In the genomic region with DNA sequence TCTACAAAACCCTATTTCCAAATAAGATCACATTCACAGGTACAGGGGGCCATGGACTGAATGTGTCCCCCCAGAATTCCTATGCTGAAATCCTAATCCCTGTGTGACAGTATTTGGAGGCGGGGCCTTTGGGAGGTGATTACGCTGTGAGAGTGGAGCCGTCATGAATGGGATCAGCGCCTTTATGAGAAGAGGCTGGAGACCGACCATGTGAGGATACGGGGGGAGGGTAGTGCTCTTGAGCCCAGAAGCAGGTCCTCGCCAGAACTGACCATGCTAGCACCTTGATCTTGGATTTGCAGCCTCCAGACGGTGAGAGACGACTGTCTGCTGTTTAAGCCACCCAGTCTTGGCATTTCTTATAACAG, we compare ENCODE assay signal across 1 cellular context.
TF ChIP-seq lines count a peak whose summit lies in the region.

No MANE protein-coding gene starts in this region.

TF ChIP-seq in H1, 55 proteins besides CTCF, POLR2A, EP300 and RAD21:
- no peak for TF ChIP-seq KDM5A (IDR thresholded peaks at IDR 0.05; ENCODE audit: low read length)
- no peak for TF ChIP-seq CREB1 (IDR thresholded peaks at IDR 0.05)
- no peak for TF ChIP-seq GABPA (IDR thresholded peaks at IDR 0.05; ENCODE audit: borderline replicate concordance, insufficient read depth, low read length)
- TF ChIP-seq, protein P1, sequence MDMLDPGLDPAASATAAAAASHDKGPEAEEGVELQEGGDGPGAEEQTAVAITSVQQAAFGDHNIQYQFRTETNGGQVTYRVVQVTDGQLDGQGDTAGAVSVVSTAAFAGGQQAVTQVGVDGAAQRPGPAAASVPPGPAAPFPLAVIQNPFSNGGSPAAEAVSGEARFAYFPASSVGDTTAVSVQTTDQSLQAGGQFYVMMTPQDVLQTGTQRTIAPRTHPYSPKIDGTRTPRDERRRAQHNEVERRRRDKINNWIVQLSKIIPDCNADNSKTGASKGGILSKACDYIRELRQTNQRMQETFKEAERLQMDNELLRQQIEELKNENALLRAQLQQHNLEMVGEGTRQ (IDR thresholded peaks at IDR 0.05; ENCODE audit: low read length): no peak
- TF ChIP-seq RFX5 (IDR thresholded peaks at IDR 0.05; ENCODE audit: borderline replicate concordance, low read depth, low read length): no peak
- TF ChIP-seq CEBPB (IDR thresholded peaks at IDR 0.05; ENCODE audit: low read depth, low read length): no peak
- TF ChIP-seq CTBP2 (IDR thresholded peaks at IDR 0.05; ENCODE audit: borderline replicate concordance, insufficient read depth, insufficient read length, low read length): no peak
- TF ChIP-seq KDM1A (IDR thresholded peaks at IDR 0.05; ENCODE audit: borderline replicate concordance, low read length): no peak
- no peak for TF ChIP-seq ZNF274 (IDR thresholded peaks at IDR 0.05; ENCODE audit: borderline replicate concordance, extremely low read depth, low read length)
- TF ChIP-seq SRF (IDR thresholded peaks at IDR 0.05; ENCODE audit: low read depth, low read length): no peak
- no peak for TF ChIP-seq ATF3 (IDR thresholded peaks at IDR 0.05; ENCODE audit: insufficient read depth, low read depth, low read length)
- no peak for TF ChIP-seq KDM4A (IDR thresholded peaks at IDR 0.05; ENCODE audit: low read depth, low read length, severe bottlenecking)
- no peak for TF ChIP-seq RXRA (IDR thresholded peaks at IDR 0.05; ENCODE audit: insufficient read depth, low read depth, low read length)
